20 cellular contexts compared by ENCODE assay signal in genomic region chr17:60269417-60269816, GRCh38.
"Had no signal": no experiment of that assay in that cellular context is flagged by ENCODE, and none has a peak within 500 bp of the region (broad histone marks: within the 10 kb centered on the region; RNA-seq: fewer than 3 reads in every experiment).

No MANE protein-coding gene starts in this region.

- FAIRE-seq: HTR-8/SVneo had no signal

- DNase-seq: KBM-7, MV-4-11, NCI-H1048, NCI-H1105, NCI-H1417, NCI-H146, NCI-H1694 treated with DMSO at 0.1 percent for 48 hours, NCI-H1930, NCI-H2081, NCI-H2107, NCI-H2227 treated with DMSO at 0.1 percent for 48 hours, NCI-H524, NCI-H526 treated with DMSO at 0.1 percent for 48 hours, NCI-H774, PC-9, Peyer's patch, Right ventricle myocardium superior, RPMI8226, SIG-M5 had no signal
